In genomic region chrX:129785160-129785947, GRCh38 we compare ENCODE assay signal across 1 cellular context.
TF ChIP-seq lines count a peak whose summit lies in the region.

No MANE protein-coding gene starts in this region.

TF ChIP-seq in GM12878, 131 proteins besides CTCF, POLR2A, EP300 and RAD21:
- TF ChIP-seq MYC (IDR thresholded peaks at IDR 0.05; ENCODE audit: insufficient read depth, insufficient read length, insufficient replicate concordance, low read length, severe bottlenecking) (no peak), BHLHE40 (IDR thresholded peaks at IDR 0.05; ENCODE audit: borderline replicate concordance in 1 of 2, low read depth in 2 of 2, low read length in 1 of 2) (no peak), MTA3 (IDR thresholded peaks at IDR 0.05; ENCODE audit: borderline replicate concordance, low read length) (no peak), ZBTB40 (IDR thresholded peaks at IDR 0.05; ENCODE audit: borderline replicate concordance) (no peak), ZNF207 (IDR thresholded peaks at IDR 0.05; ENCODE audit: borderline replicate concordance) (no peak), NR2C1 (IDR thresholded peaks at IDR 0.05) (no peak), RAD51 (IDR thresholded peaks at IDR 0.05) (no peak), ZNF24 (IDR thresholded peaks at IDR 0.05) (no peak), CHD2 (IDR thresholded peaks at IDR 0.05; ENCODE audit: borderline replicate concordance, low read depth, low read length) (no peak), JUND (IDR thresholded peaks at IDR 0.05; ENCODE audit: low read depth, low read length) (no peak), HDGF (IDR thresholded peaks at IDR 0.05) (no peak), IKZF2 (IDR thresholded peaks at IDR 0.05) (no peak), MTA2 (IDR thresholded peaks at IDR 0.05; ENCODE audit: low read depth) (no peak)
